Comparison of ENCODE assay signal across 22 cellular contexts in the genomic region with DNA sequence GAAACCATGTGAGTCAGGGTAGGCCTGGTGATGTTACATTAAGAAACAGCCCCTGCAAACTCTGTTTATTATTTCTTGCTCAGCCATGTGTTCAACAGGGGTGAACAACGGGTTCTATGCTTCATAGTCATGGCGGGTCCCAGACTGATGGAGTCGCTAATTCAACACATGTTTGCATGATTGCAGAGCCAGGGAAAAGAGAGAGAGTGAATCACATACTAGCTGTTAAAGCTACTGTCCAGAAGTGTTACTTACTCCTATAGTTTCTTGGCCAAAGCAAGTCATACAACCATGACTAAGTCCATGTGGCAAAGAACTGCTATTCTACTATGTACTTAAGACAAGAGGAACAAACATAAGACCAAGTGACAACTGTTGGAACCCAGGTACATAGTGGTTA.
"Had no signal": no experiment of that assay in that cellular context is flagged by ENCODE, and none has a peak within 500 bp of the region (broad histone marks: within the 10 kb centered on the region; RNA-seq: fewer than 3 reads in every experiment).

No MANE protein-coding gene starts in this region.

- H3K36me3 Mint-ChIP-seq: T-cell had no signal

- H3K4me3 Mint-ChIP-seq: IgD-negative memory B cell, T-cell had no signal

- H3K4me3 ChIP-seq: K562 had no signal

- H3K27ac ChIP-seq: KMS-11, RWPE1 had no signal

- H3K4me2 ChIP-seq: KMS-11, SK-N-SH had no signal

- DNase-seq: Kasumi-1, MM.1S, NCI-H1092 treated with DMSO at 0.1 percent for 48 hours, NCI-H1436 treated with DMSO at 0.1 percent for 48 hours, NCI-H1694, NCI-H187 treated with DMSO at 0.1 percent for 48 hours, NCI-H2029 treated with DMSO at 0.1 percent for 48 hours, NCI-H2107, NCI-H2171, NCI-H226, NCI-H446 treated with DMSO at 0.1 percent for 48 hours, NCI-H510A treated with DMSO at 0.1 percent for 48 hours, NCI-H526, NCI-H748 treated with DMSO at 0.1 percent for 48 hours, SHP77, SK-N-SH, SW 1271, T-cell had no signal

- H3K27ac Mint-ChIP-seq: IgD-negative memory B cell, T-cell had no signal

- H3K9ac ChIP-seq: KMS-11, SK-N-SH had no signal

- H3K9me2 ChIP-seq: SK-N-SH had no signal

- H3K9me3 ChIP-seq: SK-N-SH had no signal

- ATAC-seq: K562, T-cell had no signal

- H3K4me1 Mint-ChIP-seq: T-cell had no signal
